In the genomic region with DNA sequence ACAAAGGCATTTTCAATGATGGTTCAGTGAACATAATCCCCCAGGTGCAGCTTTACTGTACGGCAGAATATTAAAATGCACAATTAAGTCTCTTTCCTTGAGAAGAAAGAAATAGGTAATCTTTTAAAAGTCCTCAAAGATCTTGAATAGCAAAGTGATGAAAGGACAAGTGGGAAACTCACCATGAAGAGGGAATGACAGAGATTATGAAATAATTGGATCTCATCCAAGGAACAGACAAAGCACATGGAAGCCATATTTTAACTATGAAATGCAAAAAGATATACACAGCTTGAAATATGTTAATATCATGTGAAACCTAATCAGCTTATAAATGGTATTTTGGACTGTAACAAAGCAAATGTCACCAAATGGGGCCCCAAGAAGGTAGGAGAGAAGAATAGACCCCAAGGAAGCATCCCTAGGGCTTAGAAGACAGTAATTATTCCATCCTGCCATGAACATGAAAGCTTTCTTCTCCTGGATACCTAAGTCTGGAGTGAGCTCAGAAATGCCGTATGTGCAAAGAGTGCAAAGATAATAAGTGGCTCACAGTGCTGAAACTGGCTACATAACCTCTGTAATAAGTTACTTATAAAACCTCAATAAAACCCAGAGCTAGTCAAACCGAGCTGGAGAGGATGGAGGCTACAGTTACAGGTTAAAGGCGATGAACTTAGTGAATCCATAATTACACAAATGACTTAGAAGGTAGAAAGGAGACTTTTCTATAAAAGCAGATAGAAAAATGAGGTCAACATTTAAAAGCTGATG, we compare ENCODE assay signal across 1 cellular context.
TF ChIP-seq lines count a peak whose summit lies in the region.

No MANE protein-coding gene starts in this region.

TF ChIP-seq in SK-N-SH, 30 proteins besides CTCF, POLR2A, EP300 and RAD21 (continued from another document):
- TF ChIP-seq, protein P1, sequence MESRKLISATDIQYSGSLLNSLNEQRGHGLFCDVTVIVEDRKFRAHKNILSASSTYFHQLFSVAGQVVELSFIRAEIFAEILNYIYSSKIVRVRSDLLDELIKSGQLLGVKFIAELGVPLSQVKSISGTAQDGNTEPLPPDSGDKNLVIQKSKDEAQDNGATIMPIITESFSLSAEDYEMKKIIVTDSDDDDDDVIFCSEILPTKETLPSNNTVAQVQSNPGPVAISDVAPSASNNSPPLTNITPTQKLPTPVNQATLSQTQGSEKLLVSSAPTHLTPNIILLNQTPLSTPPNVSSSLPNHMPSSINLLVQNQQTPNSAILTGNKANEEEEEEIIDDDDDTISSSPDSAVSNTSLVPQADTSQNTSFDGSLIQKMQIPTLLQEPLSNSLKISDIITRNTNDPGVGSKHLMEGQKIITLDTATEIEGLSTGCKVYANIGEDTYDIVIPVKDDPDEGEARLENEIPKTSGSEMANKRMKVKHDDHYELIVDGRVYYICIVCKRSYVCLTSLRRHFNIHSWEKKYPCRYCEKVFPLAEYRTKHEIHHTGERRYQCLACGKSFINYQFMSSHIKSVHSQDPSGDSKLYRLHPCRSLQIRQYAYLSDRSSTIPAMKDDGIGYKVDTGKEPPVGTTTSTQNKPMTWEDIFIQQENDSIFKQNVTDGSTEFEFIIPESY (IDR thresholded peaks at IDR 0.05; ENCODE audit: borderline replicate concordance, low read depth), result no peak
- TF ChIP-seq POLR2AphosphoS5 (IDR thresholded peaks at IDR 0.05; ENCODE audit: low read depth, low read length) (no peak), REST (IDR thresholded peaks at IDR 0.05; ENCODE audit: low read depth, low read length) (no peak), FOXJ3 (CRISPR knock-in tag; IDR thresholded peaks at IDR 0.05) (no peak), GABPA (IDR thresholded peaks at IDR 0.05; ENCODE audit: low read depth) (no peak), MEF2A (IDR thresholded peaks at IDR 0.05; ENCODE audit: borderline replicate concordance, low read depth) (no peak), SMC3 (IDR thresholded peaks at IDR 0.05; ENCODE audit: low read depth, low read length) (no peak), EZH2phosphoT487 (IDR thresholded peaks at IDR 0.05; ENCODE audit: borderline replicate concordance, low read depth) (no peak), FOXM1 (IDR thresholded peaks at IDR 0.05; ENCODE audit: low read depth) (no peak)
- TF ChIP-seq, protein P2, sequence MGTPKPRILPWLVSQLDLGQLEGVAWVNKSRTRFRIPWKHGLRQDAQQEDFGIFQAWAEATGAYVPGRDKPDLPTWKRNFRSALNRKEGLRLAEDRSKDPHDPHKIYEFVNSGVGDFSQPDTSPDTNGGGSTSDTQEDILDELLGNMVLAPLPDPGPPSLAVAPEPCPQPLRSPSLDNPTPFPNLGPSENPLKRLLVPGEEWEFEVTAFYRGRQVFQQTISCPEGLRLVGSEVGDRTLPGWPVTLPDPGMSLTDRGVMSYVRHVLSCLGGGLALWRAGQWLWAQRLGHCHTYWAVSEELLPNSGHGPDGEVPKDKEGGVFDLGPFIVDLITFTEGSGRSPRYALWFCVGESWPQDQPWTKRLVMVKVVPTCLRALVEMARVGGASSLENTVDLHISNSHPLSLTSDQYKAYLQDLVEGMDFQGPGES (IDR thresholded peaks at IDR 0.05; ENCODE audit: low read depth, low read length), result no peak
